In the genomic region with DNA sequence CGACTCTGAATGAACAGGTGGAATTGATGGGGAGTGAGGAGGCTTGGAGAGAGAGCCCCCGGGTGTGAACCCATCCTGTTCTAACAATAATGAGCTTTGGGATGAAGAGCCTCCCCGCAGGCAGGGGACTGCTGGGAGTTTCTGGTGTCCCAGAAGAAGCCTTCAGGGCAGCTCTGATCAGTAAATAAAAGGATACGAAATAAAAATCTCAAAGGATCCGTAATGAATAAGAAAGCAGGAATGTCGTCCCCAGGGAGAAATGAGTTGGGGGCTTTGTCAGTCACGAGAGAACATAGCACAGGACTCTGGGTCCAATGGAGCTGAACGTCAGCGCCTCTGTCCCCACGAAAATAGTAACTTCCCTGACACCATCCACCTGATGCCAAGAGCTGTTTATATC, we compare ENCODE assay signal across 13 cellular contexts.
DNase-seq lines count a peak whose midpoint lies in the region; ATAC-seq, FAIRE-seq and TF ChIP-seq lines count a peak whose summit lies in the region.
"Had no signal": no experiment of that assay in that cellular context is flagged by ENCODE, and none has a peak within 500 bp of the region (broad histone marks: within the 10 kb centered on the region; RNA-seq: fewer than 3 reads in every experiment).

No MANE protein-coding gene starts in this region.

- H3K9me3 ChIP-seq in kidney (ENCODE audit: control insufficient read depth in 1 of 2, low read length in 2 of 2): no peaks in the 10 kb centered on the region
- no peaks in the 10 kb centered on the region for H3K9me3 ChIP-seq in thoracic aorta

- H3K4me3 ChIP-seq in kidney (ENCODE audit: low read length in 2 of 2) (peak overlapping the region; percentile 42 to 44), thoracic aorta (peak overlapping the region; percentile 39)

- H3K4me1 ChIP-seq in kidney (ENCODE audit: control insufficient read depth in 1 of 2, insufficient read depth in 1 of 2, low read depth in 1 of 2, low read length in 2 of 2): peaks cover 4 to 26% of the 10 kb centered on the region in 2 donors
- peaks cover 9 to 16% of the 10 kb centered on the region in 2 donors for H3K4me1 ChIP-seq in thoracic aorta (ENCODE audit: control insufficient read depth in 1 of 2, low read depth in 2 of 2)

- no peaks in the 10 kb centered on the region for H3K27me3 ChIP-seq in thoracic aorta (replicated peaks; ENCODE audit: insufficient read depth)

- H3K36me3 ChIP-seq in kidney (ENCODE audit: control insufficient read depth in 1 of 2, insufficient read depth in 2 of 2, low read length in 2 of 2) (no peaks in the 10 kb centered on the region), thoracic aorta (no peaks in the 10 kb centered on the region)

- peak overlapping the region in 1 of 2 donors; percentile 29 for H3K9ac ChIP-seq in kidney (ENCODE audit: low read length in 2 of 2)

- peak; percentile 70 for DNase-seq in DMS53 (lab: John Stamatoyannopoulos, UW)
- no peak for DNase-seq in DMS53 treated with DMSO at 0.1 percent for 48 hours (lab: John Stamatoyannopoulos, UW; ENCODE audit: unreplicated experiment)
- no peak for DNase-seq in caudate nucleus (lab: John Stamatoyannopoulos, UW)
- no peak for DNase-seq in kidney
- no peak for DNase-seq in thoracic aorta (ENCODE audit: low spot score)
- no peak for DNase-seq in NCI-H748 (lab: John Stamatoyannopoulos, UW; ENCODE audit: unreplicated experiment)
- DNase-seq in DMS114 treated with DMSO at 0.1 percent for 48 hours (lab: John Stamatoyannopoulos, UW; ENCODE audit: unreplicated experiment): no peak
- DNase-seq: activated T-cell treated with anti-CD3 and anti-CD28 coated beads, Interleukin-2, amount 50 U/mL, for 1 hour; mesendoderm; NCI-H2171 treated with DMSO at 0.1 percent for 48 hours; T-helper 2 cell had no signal

- no peak for ATAC-seq in thoracic aorta (ENCODE audit: insufficient number of reproducible peaks, low FRiP score, low read depth)
- no peak for ATAC-seq in GM19351 (IDR thresholded peaks at IDR 0.05; ENCODE audit: unreplicated experiment)

- intact Hi-C loops in kidney (cut with DNase I): no loop called here

- FAIRE-seq in kidney (lab: Jason Lieb, UNC): no peak

- peak overlapping the region; percentile 94 for H3K27ac ChIP-seq in caudate nucleus (ENCODE audit: low read depth, low read length)
- H3K27ac ChIP-seq in kidney (ENCODE audit: low read depth in 2 of 2, low read length in 2 of 2): peak overlapping the region; percentile 63 to 74
- H3K27ac ChIP-seq in thoracic aorta: no peak overlapping the region
- H3K27ac ChIP-seq: 22Rv1 had no signal

- TF ChIP-seq CTCF in kidney (IDR thresholded peaks at IDR 0.05; ENCODE audit: borderline replicate concordance, extremely low read depth, insufficient read depth) (no peak), thoracic aorta (IDR thresholded peaks at IDR 0.05) (no peak)

Comparison
In these comparisons a context has a peak if more than half of its experiments do, and no peak if none do; other contexts are left out.
1. H3K27ac ChIP-seq: peak in caudate nucleus (single experiment) and kidney (2 of 2); none in thoracic aorta (0 of 2).